In the genomic region with DNA sequence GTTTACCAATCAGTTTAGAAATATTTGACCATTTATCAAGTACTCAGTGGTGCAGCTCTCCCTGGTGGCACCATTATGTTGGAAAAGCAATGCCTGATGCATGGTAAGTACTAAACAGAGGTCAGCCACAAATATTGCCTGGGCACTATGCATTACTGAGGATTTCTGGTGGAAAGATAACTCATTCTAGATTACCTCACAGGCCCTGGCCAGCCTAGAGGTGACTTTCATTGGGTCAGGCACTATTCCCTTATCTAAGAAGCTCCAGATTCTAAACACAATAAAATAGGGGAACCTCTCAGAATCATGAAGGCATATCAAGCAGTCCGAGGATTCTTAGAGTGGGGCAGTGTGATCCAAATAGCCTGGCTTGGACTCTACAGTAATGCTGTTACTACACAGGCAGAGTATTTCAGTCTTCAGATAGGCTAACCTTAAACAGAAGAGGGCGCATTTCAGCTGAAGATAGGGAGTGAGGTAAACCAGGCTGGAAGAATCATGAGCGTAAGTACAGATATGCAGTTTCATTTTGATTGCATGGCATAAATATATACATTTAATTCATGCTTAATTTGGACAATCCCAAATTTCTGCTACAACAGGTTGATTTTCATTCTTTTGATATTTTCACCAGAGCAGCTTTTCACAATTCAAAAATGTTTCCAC, we compare ENCODE assay signal across 8 cellular contexts. TPM values are rescaled to one million over a fixed set of nuclear protein-coding genes. Genes with fewer than 3 reads are reported as not detected.
DNase-seq lines count a peak whose midpoint lies in the region; ATAC-seq and FAIRE-seq lines count a peak whose summit lies in the region.

No MANE protein-coding gene starts in this region.

- DNase-seq in NCI-H1105 treated with DMSO at 0.1 percent for 48 hours (lab: John Stamatoyannopoulos, UW) (peak; percentile 41), NCI-H1105 (lab: John Stamatoyannopoulos, UW) (no peak), HTR-8/SVneo (ENCODE audit: insufficient read length, low spot score) (peak; percentile 22), SK-N-DZ (ENCODE audit: low spot score) (peak; percentile 43), hepatic stellate cell (ENCODE audit: low spot score) (peak; percentile 45), NCI-H187 (lab: John Stamatoyannopoulos, UW) (no peak)
- no peak for DNase-seq in stimulated activated naive CD8-positive, alpha-beta T cell treated with anti-CD3 and anti-CD28 coated beads, Interleukin-15, Interleukin-2, amounts not matched to agents 100 U/mL and 50 U/mL, for 24 hours

- peak; percentile 86 for ATAC-seq in GM21786 (IDR thresholded peaks at IDR 0.05; ENCODE audit: unreplicated experiment)
- ATAC-seq in stimulated activated naive CD8-positive, alpha-beta T cell treated with anti-CD3 and anti-CD28 coated beads, Interleukin-15, Interleukin-2, amounts not matched to agents 100 U/mL and 50 U/mL, for 24 hours: no peak

- FAIRE-seq in HTR-8/SVneo (lab: Jason Lieb, UNC): no peak

RNA-seq across cellular contexts. Expression of a gene that starts 12.1 kb away (rescaled TPM):
- polyA plus RNA-seq in SK-N-DZ (2014; cell fraction: cytosol; rRNA removed): 0.08 TPM in 1 of 2 replicates, not detected in the other
- polyA plus RNA-seq in SK-N-DZ (2014; cell fraction: nucleus; rRNA removed): not detected in 2 replicates

Comparison
In these comparisons a context has a peak if more than half of its experiments do, and no peak if none do; other contexts are left out.
1. DNase-seq: peak in NCI-H1105 treated with DMSO at 0.1 percent for 48 hours (single experiment), HTR-8/SVneo (single experiment), SK-N-DZ (single experiment) and hepatic stellate cell (single experiment); none in NCI-H1105 (single experiment), stimulated activated naive CD8-positive, alpha-beta T cell treated with anti-CD3 and anti-CD28 coated beads, Interleukin-15, Interleukin-2, amounts not matched to agents 100 U/mL and 50 U/mL, for 24 hours (single experiment) and NCI-H187 (0 of 2).